34 cellular contexts compared by ENCODE assay signal in genomic region chr19:27884376-27884775, GRCh38.
"Had no signal": no experiment of that assay in that cellular context is flagged by ENCODE, and none has a peak within 500 bp of the region (broad histone marks: within the 10 kb centered on the region; RNA-seq: fewer than 3 reads in every experiment).

No MANE protein-coding gene starts in this region.

- DNase-seq: Karpas-422, Kasumi-1, MG63, MM.1S, MV-4-11, NCI-H1048, NCI-H1092, NCI-H1092 treated with DMSO at 0.1 percent for 48 hours, NCI-H1105, NCI-H1105 treated with DMSO at 0.1 percent for 48 hours, NCI-H1417, NCI-H1417 treated with DMSO at 0.1 percent for 48 hours, NCI-H1436, NCI-H1436 treated with DMSO at 0.1 percent for 48 hours, NCI-H146, NCI-H1694, NCI-H1694 treated with DMSO at 0.1 percent for 48 hours, NCI-H187, NCI-H187 treated with DMSO at 0.1 percent for 48 hours, NCI-H1930, NCI-H2029, NCI-H2029 treated with DMSO at 0.1 percent for 48 hours, NCI-H2081, NCI-H2081 treated with DMSO at 0.1 percent for 48 hours, NCI-H2107, NCI-H2171, NCI-H2171 treated with DMSO at 0.1 percent for 48 hours, NCI-H2227 treated with DMSO at 0.1 percent for 48 hours, NCI-H226, NCI-H345, NCI-H446, NCI-H446 treated with DMSO at 0.1 percent for 48 hours, NCI-H510A, NCI-H510A treated with DMSO at 0.1 percent for 48 hours had no signal

- H3K9me3 ChIP-seq: MG63 had no signal

- H3K27me3 ChIP-seq: MG63 had no signal

- H3K4me3 ChIP-seq: MG63 had no signal

- H3K36me3 ChIP-seq: MG63 had no signal
